ENCODE assay signal across 8 cellular contexts in genomic region chr1:172719694-172720138, GRCh38.
DNase-seq lines count a peak whose midpoint lies in the region; ATAC-seq, FAIRE-seq and TF ChIP-seq lines count a peak whose summit lies in the region.

No MANE protein-coding gene starts in this region.

- H3K4me1 ChIP-seq in adipocyte (ENCODE audit: control insufficient read depth, insufficient read depth, low read length) (peaks cover 10% of the 10 kb centered on the region), tibial nerve (no peaks in the 10 kb centered on the region)

- peak overlapping the region; percentile 5 for H3K9ac ChIP-seq in adipocyte (ENCODE audit: low read length)

- peak; percentile 96 for FAIRE-seq in A204.1 (lab: Jason Lieb, UNC)

- peak; percentile 28 to 72 (median 40) for TF ChIP-seq CTCF in tibial nerve (IDR thresholded peaks at IDR 0.05)

- peaks cover 0 to 6% (median 3%) of the 10 kb centered on the region in 3 donors for H3K36me3 Mint-ChIP-seq in immature natural killer cell

- TF ChIP-seq POLR2A in tibial nerve (IDR thresholded peaks at IDR 0.05), result no peak

- H3K9me3 Mint-ChIP-seq in immature natural killer cell, result no peaks in the 10 kb centered on the region

- H3K4me1 Mint-ChIP-seq in immature natural killer cell, result peaks cover 50 to 58% of the 10 kb centered on the region in 2 donors

- H3K27me3 ChIP-seq in adipocyte (replicated peaks; ENCODE audit: control insufficient read depth, insufficient read depth, low read length) (no peaks in the 10 kb centered on the region), tibial nerve (no peaks in the 10 kb centered on the region)

- peak overlapping the region; percentile 17 to 90 (median 76) for H3K27ac Mint-ChIP-seq in immature natural killer cell

- no peak overlapping the region for H3K27ac ChIP-seq in tibial nerve

- H3K9me3 ChIP-seq in adipocyte (ENCODE audit: control insufficient read depth, low read length), result no peaks in the 10 kb centered on the region
- H3K9me3 ChIP-seq in tibial nerve, result no peaks in the 10 kb centered on the region

- no peak for TF ChIP-seq EP300 in tibial nerve (IDR thresholded peaks at IDR 0.05)

- peaks cover 0 to 4% (median 2%) of the 10 kb centered on the region in 3 donors for H3K27me3 Mint-ChIP-seq in immature natural killer cell (ENCODE audit: low read depth in 3 of 3)

- peak overlapping the region; percentile 38 to 77 (median 60) for H3K4me3 Mint-ChIP-seq in immature natural killer cell

- no peaks in the 10 kb centered on the region for H3K36me3 ChIP-seq in adipocyte (ENCODE audit: control insufficient read depth, insufficient read depth, low read length, severe bottlenecking)
- no peaks in the 10 kb centered on the region for H3K36me3 ChIP-seq in tibial nerve

- DNase-seq in Daoy (ENCODE audit: low read depth) (peak; percentile 35), LoVo (ENCODE audit: low spot score) (peak; percentile 29), adipocyte (ENCODE audit: low read depth) (peak; percentile 78), immature natural killer cell (peak; percentile 57 to 65 (median 61)), tibial nerve (ENCODE audit: low spot score in 2 of 2) (peak in 1 of 2 donors; percentile 24), cerebellum (ENCODE audit: low spot score) (no peak)

- ATAC-seq in GM18511 (IDR thresholded peaks at IDR 0.05; ENCODE audit: unreplicated experiment), result no peak

- H3K4me3 ChIP-seq in adipocyte (ENCODE audit: low read length) (peak overlapping the region; percentile 33), tibial nerve (no peak overlapping the region)

- WGBS in tibial nerve, 2 donors, result 16 to 23% methylated on average over 3 of the region's 3 CpGs
